25 cellular contexts compared by ENCODE assay signal in the genomic region with DNA sequence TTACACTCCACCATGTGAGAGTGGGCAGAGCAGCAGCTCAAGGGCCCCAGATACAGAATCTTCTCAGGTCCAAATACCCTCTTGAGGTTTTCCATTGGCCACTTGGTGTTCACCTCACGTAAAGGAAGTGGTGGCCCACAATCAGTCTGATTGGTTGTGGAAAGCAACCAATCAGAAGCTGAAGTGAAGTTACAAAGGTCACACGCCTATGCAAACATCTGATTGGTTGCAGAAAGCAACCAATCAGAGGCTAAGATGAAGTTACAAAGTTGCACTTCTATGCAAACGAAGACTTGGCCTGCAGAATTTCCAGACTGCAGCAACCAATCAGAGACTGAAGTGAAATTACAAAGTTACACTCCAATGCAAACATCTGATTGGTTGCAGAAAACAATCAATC.
"Had no signal": no experiment of that assay in that cellular context is flagged by ENCODE, and none has a peak within 500 bp of the region (broad histone marks: within the 10 kb centered on the region; RNA-seq: fewer than 3 reads in every experiment).

No MANE protein-coding gene starts in this region.

- H3K4me3 Mint-ChIP-seq: immature natural killer cell, memory B cell, mesothelial cell of epicardium, natural killer cell, neural crest cell had no signal

- H3K4me1 Mint-ChIP-seq: mesothelial cell of epicardium, neural crest cell had no signal

- H3K36me3 ChIP-seq: esophagus muscularis mucosa, gastrocnemius medialis, left ventricle myocardium inferior, lower lobe of right lung, pancreas, suprapubic skin, tibial artery, upper lobe of left lung, uterus had no signal

- DNase-seq: cortex of kidney; dorsolateral prefrontal cortex; effector CD8-positive, alpha-beta T cell; gastrocnemius medialis; glutamatergic neuron; immature natural killer cell; left ventricle myocardium inferior; lower lobe of right lung; natural killer cell; occipital lobe; pancreas; right cardiac atrium; stimulated activated CD4-positive, alpha-beta T cell treated with anti-CD3 and anti-CD28 coated beads, Interleukin-2, amount 100 ng/mL, for 48 hours; stimulated activated naive CD4-positive, alpha-beta T cell treated with Interleukin-2 at 50 U/mL for 16 hours; tibial artery; upper lobe of left lung; uterus had no signal

- H3K4me2 ChIP-seq: smooth muscle cell had no signal

- H3K4me3 ChIP-seq: dorsolateral prefrontal cortex, esophagus muscularis mucosa, gastrocnemius medialis, left ventricle myocardium inferior, lower lobe of right lung, pancreas, smooth muscle cell, suprapubic skin, tibial artery, upper lobe of left lung, uterus had no signal

- H3K27me3 ChIP-seq: dorsolateral prefrontal cortex, esophagus muscularis mucosa, gastrocnemius medialis, pancreas, suprapubic skin, tibial artery, upper lobe of left lung, uterus had no signal

- H3K9me3 Mint-ChIP-seq: immature natural killer cell, natural killer cell had no signal

- H3K4me1 ChIP-seq: esophagus muscularis mucosa, gastrocnemius medialis, left ventricle myocardium inferior, lower lobe of right lung, pancreas, suprapubic skin, tibial artery, uterus had no signal

- H3K9me3 ChIP-seq: esophagus muscularis mucosa, gastrocnemius medialis, left ventricle myocardium inferior, lower lobe of right lung, pancreas, suprapubic skin, tibial artery, upper lobe of left lung, uterus had no signal

- H3K27me3 Mint-ChIP-seq: memory B cell had no signal

- H3K27ac Mint-ChIP-seq: immature natural killer cell, memory B cell, mesothelial cell of epicardium, natural killer cell, progenitor cell of endocrine pancreas had no signal

- H3K36me3 Mint-ChIP-seq: mesothelial cell of epicardium, natural killer cell had no signal

- H3K27ac ChIP-seq: dorsolateral prefrontal cortex, epithelial cell of prostate, esophagus muscularis mucosa, gastrocnemius medialis, left ventricle myocardium inferior, lower lobe of right lung, pancreas, suprapubic skin, tibial artery, upper lobe of left lung, uterus had no signal
